Comparison of ENCODE assay signal across 9 cellular contexts in genomic region chr4:183348706-183349659, GRCh38. TPM values are rescaled to one million over a fixed set of nuclear protein-coding genes. Genes with fewer than 3 reads are reported as not detected.
A peak's percentile ranks its signal among the peaks of the same experiment; 100 is the strongest.
DNase-seq lines count a peak whose midpoint lies in the region; ATAC-seq, FAIRE-seq and TF ChIP-seq lines count a peak whose summit lies in the region.
"Had no signal": no experiment of that assay in that cellular context is flagged by ENCODE, and none has a peak within 500 bp of the region (broad histone marks: within the 10 kb centered on the region; RNA-seq: fewer than 3 reads in every experiment).

No MANE protein-coding gene starts in this region.

- no peak overlapping the region for H2BK5ac ChIP-seq in H9 (ENCODE audit: insufficient read length, low read length)

- TF ChIP-seq CTCF in astrocyte (IDR thresholded peaks at IDR 0.05; ENCODE audit: insufficient read depth, low read depth, low read length), result no peak
- no peak for TF ChIP-seq CTCF in H9 (conservative IDR thresholded peaks at IDR 0.05)

- no peak overlapping the region for H3K23ac ChIP-seq in H9 (ENCODE audit: insufficient read length, low read depth, low read length)

- H3T11ph ChIP-seq in H9 (ENCODE audit: low read length), result no peak overlapping the region

- no peak overlapping the region for H3K4ac ChIP-seq in H9 (ENCODE audit: low read depth, low read length)

- H3K79me2 ChIP-seq in astrocyte (ENCODE audit: insufficient read depth, low read length) (no peaks in the 10 kb centered on the region), H9 (ENCODE audit: insufficient read depth, low read length) (no peaks in the 10 kb centered on the region)

- peak; percentile 100 for FAIRE-seq in astrocyte (lab: Jason Lieb, UNC)

- H3K56ac ChIP-seq in H9 (ENCODE audit: insufficient read length, low read depth, low read length), result no peak overlapping the region

- H3K4me1 Mint-ChIP-seq in astrocyte (ENCODE audit: low read depth, unreplicated experiment) (peaks cover 8% of the 10 kb centered on the region), H9 (no peaks in the 10 kb centered on the region)
- peaks cover 18 to 20% of the 10 kb centered on the region in 2 donors for H3K4me1 Mint-ChIP-seq in natural killer cell treated with Interleukin-12 subunit alpha and Interleukin-12 subunit beta and Interleukin-15 and Interleukin-18, amount 100 ng/mL, for 72 hours (ENCODE audit: low read depth in 2 of 2)

- H3K9me3 Mint-ChIP-seq in astrocyte (ENCODE audit: unreplicated experiment) (peaks cover 4% of the 10 kb centered on the region), H9 (no peaks in the 10 kb centered on the region)
- H3K9me3 Mint-ChIP-seq in natural killer cell treated with Interleukin-12 subunit alpha and Interleukin-12 subunit beta and Interleukin-15 and Interleukin-18, amount 100 ng/mL, for 72 hours, result peaks cover 3% of the 10 kb centered on the region

- H3K79me1 ChIP-seq in H9 (ENCODE audit: insufficient read depth, low read depth, low read length, poor library complexity, severe bottlenecking), result no peaks in the 10 kb centered on the region

- H4K8ac ChIP-seq in H9 (replicated peaks; ENCODE audit: insufficient read length, low read depth, low read length), result no peak overlapping the region

- H4K20me1 ChIP-seq in astrocyte (ENCODE audit: insufficient read depth, low read length), result no peaks in the 10 kb centered on the region
- H4K20me1 ChIP-seq in H9 (ENCODE audit: control insufficient read depth, insufficient read depth, insufficient read length), result no peaks in the 10 kb centered on the region

- H3K4me1 ChIP-seq in astrocyte (ENCODE audit: insufficient read depth, low read length) (peaks cover 25% of the 10 kb centered on the region), H9 (ENCODE audit: insufficient read depth, low read length) (no peaks in the 10 kb centered on the region)

- H3K18ac ChIP-seq in H9 (ENCODE audit: insufficient read length, low read depth, low read length), result no peak overlapping the region

- H3K27ac Mint-ChIP-seq in astrocyte (ENCODE audit: unreplicated experiment) (no peak overlapping the region), H9 (no peak overlapping the region)
- peak overlapping the region; percentile 56 to 76 for H3K27ac Mint-ChIP-seq in natural killer cell treated with Interleukin-12 subunit alpha and Interleukin-12 subunit beta and Interleukin-15 and Interleukin-18, amount 100 ng/mL, for 72 hours

- H3K27me3 Mint-ChIP-seq in astrocyte (ENCODE audit: low read depth, unreplicated experiment), result no peaks in the 10 kb centered on the region
- H3K27me3 Mint-ChIP-seq in natural killer cell treated with Interleukin-12 subunit alpha and Interleukin-12 subunit beta and Interleukin-15 and Interleukin-18, amount 100 ng/mL, for 72 hours, result peaks cover 16 to 20% of the 10 kb centered on the region in 2 donors
- no peaks in the 10 kb centered on the region for H3K27me3 Mint-ChIP-seq in H9 (ENCODE audit: low read depth)

- no peaks in the 10 kb centered on the region for H3K23me2 ChIP-seq in H9 (ENCODE audit: insufficient read length, low read depth, low read length, poor library complexity, severe bottlenecking)

- H2BK20ac ChIP-seq in H9 (ENCODE audit: low read depth, low read length, poor library complexity, severe bottlenecking), result no peak overlapping the region

- no peak overlapping the region for H3K14ac ChIP-seq in H9 (ENCODE audit: insufficient read depth, low read length)

- H3K9me3 ChIP-seq in MG63 (no peaks in the 10 kb centered on the region), astrocyte (ENCODE audit: insufficient read depth, low read depth, low read length) (no peaks in the 10 kb centered on the region), H9 (ENCODE audit: control insufficient read depth, low read depth, low read length) (no peaks in the 10 kb centered on the region)

- H2BK120ac ChIP-seq in H9 (ENCODE audit: low read depth, low read length, poor library complexity, severe bottlenecking), result no peak overlapping the region

- DNase-seq in CMK (ENCODE audit: low read depth) (peak; percentile 76), MG63 (peak; percentile 63), astrocyte (ENCODE audit: low read depth) (peak; percentile 95), NCI-H1092 treated with DMSO at 0.1 percent for 48 hours (lab: John Stamatoyannopoulos, UW) (no peak), H9 (no peak)
- peak; percentile 75 for DNase-seq in natural killer cell treated with Interleukin-12 subunit alpha and Interleukin-12 subunit beta and Interleukin-15 and Interleukin-18, amount 100 ng/mL, for 72 hours (ENCODE audit: low spot score)
- DNase-seq: NCI-H1105 had no signal

- no peak overlapping the region for H2BK12ac ChIP-seq in H9 (ENCODE audit: insufficient read length, low read depth, low read length)

- H3K4me3 ChIP-seq in MG63 (no peak overlapping the region), astrocyte (ENCODE audit: insufficient read depth, low read depth, low read length) (no peak overlapping the region)

- H2AK5ac ChIP-seq in H9 (ENCODE audit: insufficient read length, low read length), result no peak overlapping the region

- ATAC-seq in natural killer cell treated with Interleukin-12 subunit alpha and Interleukin-12 subunit beta and Interleukin-15 and Interleukin-18, amount 100 ng/mL, for 72 hours, result peak; percentile 95 to 96
- ATAC-seq in HG03108 (IDR thresholded peaks at IDR 0.05; ENCODE audit: unreplicated experiment) (no peak), GM21367 (IDR thresholded peaks at IDR 0.05; ENCODE audit: unreplicated experiment) (no peak)

- no peak overlapping the region for H4K91ac ChIP-seq in H9 (ENCODE audit: insufficient read length, low read depth, low read length)

- peaks cover 2% of the 10 kb centered on the region for H3K36me3 Mint-ChIP-seq in astrocyte (ENCODE audit: low read depth, unreplicated experiment)
- H3K36me3 Mint-ChIP-seq in natural killer cell treated with Interleukin-12 subunit alpha and Interleukin-12 subunit beta and Interleukin-15 and Interleukin-18, amount 100 ng/mL, for 72 hours, result peaks cover 6% of the 10 kb centered on the region
- H3K36me3 Mint-ChIP-seq in H9 (ENCODE audit: insufficient read depth in 1 of 3, low read depth in 3 of 3), result 0 out of 7 replicates have a peak, but pooled peaks cover 0 to 1% (median 0%) of the 10 kb centered on the region in 3 experiments

- H3K27ac ChIP-seq in astrocyte (ENCODE audit: low read depth, low read length), result peak overlapping the region; percentile 66
- no peak overlapping the region for H3K27ac ChIP-seq in H9 (ENCODE audit: insufficient read length, low read depth, low read length)

- H2AFZ ChIP-seq in astrocyte (ENCODE audit: low read depth, low read length) (no peak overlapping the region), H9 (ENCODE audit: low read length) (no peak overlapping the region)

- H3K36me3 ChIP-seq in MG63 (no peaks in the 10 kb centered on the region), astrocyte (ENCODE audit: insufficient read depth, low read length) (no peaks in the 10 kb centered on the region)

- WGBS in H9 (ENCODE audit: extremely low coverage, insufficient read length, low lambda C conversion rate), result no CpG with 5 or more reads among the region's 17 CpGs

- H3K4me3 Mint-ChIP-seq in astrocyte (ENCODE audit: unreplicated experiment) (no peak overlapping the region), H9 (no peak overlapping the region; a peak in 1 of 5 replicates)
- peak overlapping the region; percentile 58 for H3K4me3 Mint-ChIP-seq in natural killer cell treated with Interleukin-12 subunit alpha and Interleukin-12 subunit beta and Interleukin-15 and Interleukin-18, amount 100 ng/mL, for 72 hours

- H3K4me2 ChIP-seq in astrocyte (ENCODE audit: low read length), result peak overlapping the region; percentile 46
- H3K4me2 ChIP-seq in H9 (ENCODE audit: insufficient read depth, insufficient read length, low read length), result no peak overlapping the region

- H3K27me3 ChIP-seq in MG63 (no peaks in the 10 kb centered on the region), astrocyte (ENCODE audit: insufficient read depth, low read length) (no peaks in the 10 kb centered on the region), H9 (ENCODE audit: insufficient read depth, low read length) (no peaks in the 10 kb centered on the region)

- no peak overlapping the region for H4K5ac ChIP-seq in H9 (ENCODE audit: insufficient read length, low read depth, low read length)

- peak overlapping the region; percentile 27 for H3K9ac ChIP-seq in astrocyte (ENCODE audit: low read length)
- no peak overlapping the region for H3K9ac ChIP-seq in H9 (ENCODE audit: extremely low read depth, insufficient read length, low read length)

- H2BK15ac ChIP-seq in H9 (ENCODE audit: low read depth, low read length), result no peak overlapping the region

RNA-seq across cellular contexts. Expression of gene CLDN24, which starts 26.8 kb away (rescaled TPM):
- not detected in 2 replicates for total RNA-seq in MG63 (2014; rRNA removed; shearing (Covaris generic); ENCODE audit: low replicate concordance)
- total RNA-seq in astrocyte (not detected in 2 replicates), H9 (2021) (not detected in 2 replicates)
- total RNA-seq in natural killer cell treated with Interleukin-12 subunit alpha and Interleukin-12 subunit beta and Interleukin-15 and Interleukin-18, amount 100 ng/mL, for 72 hours, result not detected

RNA-seq across cellular contexts. Expression of gene CLDN22, which starts 28.9 kb away (rescaled TPM):
- total RNA-seq in MG63 (2014; rRNA removed; shearing (Covaris generic); ENCODE audit: low replicate concordance), result not detected in 2 replicates
- total RNA-seq in astrocyte (not detected in 2 replicates), H9 (2021) (not detected in 2 replicates)
- total RNA-seq in natural killer cell treated with Interleukin-12 subunit alpha and Interleukin-12 subunit beta and Interleukin-15 and Interleukin-18, amount 100 ng/mL, for 72 hours, result not detected

Comparison
In these comparisons a context has a peak if more than half of its experiments do, and no peak if none do; other contexts are left out.
1. DNase-seq: peak in CMK (single experiment), MG63 (single experiment), astrocyte (single experiment) and natural killer cell treated with Interleukin-12 subunit alpha and Interleukin-12 subunit beta and Interleukin-15 and Interleukin-18, amount 100 ng/mL, for 72 hours (single experiment); none in NCI-H1092 treated with DMSO at 0.1 percent for 48 hours (single experiment) and H9 (single experiment).
2. H3K27ac Mint-ChIP-seq: peak in natural killer cell treated with Interleukin-12 subunit alpha and Interleukin-12 subunit beta and Interleukin-15 and Interleukin-18, amount 100 ng/mL, for 72 hours (2 of 2); none in astrocyte (single experiment) and H9 (0 of 3).
3. ATAC-seq: peak in natural killer cell treated with Interleukin-12 subunit alpha and Interleukin-12 subunit beta and Interleukin-15 and Interleukin-18, amount 100 ng/mL, for 72 hours (2 of 2); none in HG03108 (single experiment) and GM21367 (single experiment).